1 cellular context compared by ENCODE assay signal in the genomic region with DNA sequence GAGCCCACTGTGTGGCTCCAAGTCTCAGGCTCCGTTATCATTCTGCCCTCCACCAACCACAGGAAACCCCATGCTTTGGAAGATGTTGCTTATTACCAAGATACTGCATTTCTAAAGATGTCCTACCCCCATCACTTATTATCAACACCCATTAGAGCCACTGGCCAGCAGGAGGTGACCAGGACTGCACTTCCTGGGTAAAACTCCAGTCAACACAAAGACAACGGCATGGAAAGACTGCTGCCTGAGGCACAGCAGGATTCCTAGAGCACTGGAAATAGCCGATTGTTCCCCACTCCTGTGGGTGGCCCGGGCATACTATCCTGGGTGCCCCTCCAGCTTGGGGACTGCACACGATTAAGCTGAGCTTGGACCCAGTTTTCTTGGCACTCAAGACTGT.
TF ChIP-seq lines count a peak whose summit lies in the region.

No MANE protein-coding gene starts in this region.

TF ChIP-seq in IMR-90, 13 proteins besides CTCF, POLR2A, EP300 and RAD21 (continued from another document):
- TF ChIP-seq ELK1 (IDR thresholded peaks at IDR 0.05; ENCODE audit: borderline replicate concordance, low read depth, low read length), result no peak
- no peak for TF ChIP-seq FOS (IDR thresholded peaks at IDR 0.05; ENCODE audit: low read depth, low read length)
- no peak for TF ChIP-seq NFE2L2 (IDR thresholded peaks at IDR 0.05; ENCODE audit: low read depth, low read length)
TF ChIP-seq in IMR-90: peak in this region for 0.
